In the genomic region with DNA sequence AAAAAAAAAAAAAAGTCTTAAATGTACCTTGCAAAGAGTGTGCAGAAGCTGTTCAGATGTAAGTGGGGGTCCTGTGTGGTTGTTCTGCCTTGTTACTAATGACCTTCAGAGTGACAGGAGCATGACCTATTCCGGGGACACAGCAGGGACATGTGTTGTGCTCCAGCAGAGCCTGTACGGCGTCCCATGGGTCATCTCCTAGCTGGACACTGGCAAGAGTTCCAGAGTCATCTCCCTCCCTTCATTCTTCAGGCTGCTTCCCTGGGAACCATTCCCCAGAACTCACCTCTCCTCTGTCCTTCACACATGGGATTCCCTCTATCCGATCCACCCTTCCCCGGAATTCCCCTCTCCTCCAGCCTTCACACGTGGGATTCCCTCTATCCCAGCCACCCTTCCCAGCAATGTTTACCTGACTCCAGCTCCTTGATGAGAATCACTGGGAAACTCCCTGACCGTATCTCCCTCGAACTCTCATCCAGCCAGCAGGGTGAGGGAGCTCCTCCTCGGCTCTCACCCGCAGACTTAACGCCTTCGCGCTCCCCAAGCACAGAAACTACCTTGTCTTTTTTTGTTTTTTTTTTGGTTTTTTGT, we compare ENCODE assay signal across 19 cellular contexts.
DNase-seq lines count a peak whose midpoint lies in the region; ATAC-seq and TF ChIP-seq lines count a peak whose summit lies in the region.
"Had no signal": no experiment of that assay in that cellular context is flagged by ENCODE, and none has a peak within 500 bp of the region (broad histone marks: within the 10 kb centered on the region; RNA-seq: fewer than 3 reads in every experiment).

No MANE protein-coding gene starts in this region.

- H3K27ac Mint-ChIP-seq in Caco-2 (ENCODE audit: unreplicated experiment): peak overlapping the region; percentile 42
- peak overlapping the region; percentile 82 for H3K27ac Mint-ChIP-seq in endodermal cell
- H3K27ac Mint-ChIP-seq: GM23338 had no signal

- H3K4me3 Mint-ChIP-seq in Caco-2 (ENCODE audit: unreplicated experiment) (no peak overlapping the region), endodermal cell (no peak overlapping the region)
- H3K4me3 Mint-ChIP-seq: CD4-positive, alpha-beta memory T cell; GM23338 had no signal

- no peak for DNase-seq in Caco-2
- no peak for DNase-seq in endodermal cell
- DNase-seq in NCI-H128 (lab: John Stamatoyannopoulos, UW; ENCODE audit: unreplicated experiment): no peak
- no peak for DNase-seq in GM20000 (ENCODE audit: low spot score)
- no peak for DNase-seq in globus pallidus (ENCODE audit: low spot score)
- DNase-seq: ACHN; activated gamma-delta T cell treated with Interleukin-2 at 50 U/mL for 16 hours; adrenal gland; CD4-positive, alpha-beta memory T cell; mucosa of descending colon; NCI-H1105 treated with DMSO at 0.1 percent for 48 hours; NCI-H69; occipital lobe; stimulated activated CD4-positive, alpha-beta T cell treated with anti-CD3 and anti-CD28 coated beads, Interleukin-1b, Interleukin-23, amount 100 ng/mL, for 48 hours; stimulated activated naive CD4-positive, alpha-beta T cell treated with Interleukin-2 at 50 U/mL for 16 hours had no signal

- H3K9me3 Mint-ChIP-seq in Caco-2 (ENCODE audit: unreplicated experiment) (peaks cover 11% of the 10 kb centered on the region), endodermal cell (no peaks in the 10 kb centered on the region)

- H3K9ac ChIP-seq in endodermal cell (ENCODE audit: extremely low read depth, low read length, poor library complexity, severe bottlenecking) (no peak overlapping the region), skeletal muscle tissue (ENCODE audit: low read depth in 1 of 3, low read length in 3 of 3) (peak overlapping the region in 2 of 3 donors; percentile 43 to 86)

- no TSS peak for BruUV-seq in Caco-2 (replicated peaks; lab: Mats Ljungman, UMichigan)

- H3K4me3 ChIP-seq in Caco-2 (ENCODE audit: low read depth, low read length) (no peak overlapping the region), endodermal cell (ENCODE audit: low read length) (no peak overlapping the region), muscle layer of duodenum (ENCODE audit: low read depth in 1 of 2, low read length in 2 of 2) (no peak overlapping the region), skeletal muscle tissue (ENCODE audit: low read length in 3 of 3) (no peak overlapping the region)
- H3K4me3 ChIP-seq: adrenal gland, GM23338, mucosa of descending colon had no signal

- H3K27me3 Mint-ChIP-seq in Caco-2 (ENCODE audit: insufficient read depth, unreplicated experiment) (no peaks in the 10 kb centered on the region), endodermal cell (ENCODE audit: insufficient read depth) (no peaks in the 10 kb centered on the region)

- POLR2A ChIA-PET in Caco-2 (lab: Charles Lee): no interaction called here

- no peaks in the 10 kb centered on the region; the same call in 1 of the 2 replicates for H3K9me3 ChIP-seq in Caco-2
- H3K9me3 ChIP-seq in endodermal cell (ENCODE audit: control insufficient read depth, low read length): no peaks in the 10 kb centered on the region
- H3K9me3 ChIP-seq in muscle layer of duodenum (ENCODE audit: control insufficient read depth in 1 of 2, low read length in 2 of 2): no peaks in the 10 kb centered on the region
- no peaks in the 10 kb centered on the region for H3K9me3 ChIP-seq in skeletal muscle tissue (ENCODE audit: control insufficient read depth in 3 of 3, low read length in 3 of 3)
- H3K9me3 ChIP-seq: adrenal gland, mucosa of descending colon had no signal

- H3K36me3 ChIP-seq in Caco-2 (ENCODE audit: control insufficient read depth, insufficient read depth, low read length): no peaks in the 10 kb centered on the region
- H3K36me3 ChIP-seq in endodermal cell (ENCODE audit: control insufficient read depth, insufficient read depth, low read length): peaks cover 73% of the 10 kb centered on the region
- no peaks in the 10 kb centered on the region for H3K36me3 ChIP-seq in muscle layer of duodenum (ENCODE audit: control insufficient read depth in 1 of 2, insufficient read depth in 2 of 2, low read length in 2 of 2)
- H3K36me3 ChIP-seq in skeletal muscle tissue (ENCODE audit: control insufficient read depth in 3 of 3, insufficient read depth in 3 of 3, low read length in 3 of 3): no peaks in the 10 kb centered on the region
- H3K36me3 ChIP-seq: adrenal gland had no signal

- ATAC-seq in GM18498 (IDR thresholded peaks at IDR 0.05; ENCODE audit: unreplicated experiment): no peak
- ATAC-seq: GM23338, mucosa of descending colon had no signal

- WGBS in endodermal cell (ENCODE audit: insufficient coverage in 1 of 2, insufficient read length in 1 of 2), 2 experiments: 89 to 94% methylated on average over 8 to 13 of the region's 13 CpGs

- H3K36me3 Mint-ChIP-seq in Caco-2 (ENCODE audit: insufficient read depth, unreplicated experiment): peaks cover 62% of the 10 kb centered on the region
- peaks cover 53% of the 10 kb centered on the region for H3K36me3 Mint-ChIP-seq in endodermal cell (ENCODE audit: low read depth)
- H3K36me3 Mint-ChIP-seq: CD4-positive, alpha-beta memory T cell had no signal

- no peaks in the 10 kb centered on the region for H3K27me3 ChIP-seq in Caco-2 (replicated peaks; ENCODE audit: control insufficient read depth, insufficient read depth, low read length)
- H3K27me3 ChIP-seq in endodermal cell (ENCODE audit: control insufficient read depth, insufficient read depth, low read length, poor library complexity, severe bottlenecking): no peaks in the 10 kb centered on the region
- no peaks in the 10 kb centered on the region for H3K27me3 ChIP-seq in muscle layer of duodenum (ENCODE audit: low read depth, low read length)
- H3K27me3 ChIP-seq in skeletal muscle tissue (ENCODE audit: control insufficient read depth in 3 of 3, insufficient read depth in 3 of 3, low read length in 3 of 3): no peaks in the 10 kb centered on the region
- H3K27me3 ChIP-seq: adrenal gland had no signal

- intact Hi-C loops in Caco-2 (cut with micrococcal nuclease; ENCODE audit: unreplicated experiment): no loop called here

- H3K4me1 ChIP-seq in Caco-2 (no peaks in the 10 kb centered on the region), endodermal cell (ENCODE audit: control insufficient read depth, insufficient read depth, low read length) (no peaks in the 10 kb centered on the region), muscle layer of duodenum (ENCODE audit: control insufficient read depth in 1 of 2, insufficient read depth in 2 of 2, low read length in 2 of 2) (peaks cover 0 to 23% of the 10 kb centered on the region in 2 donors), skeletal muscle tissue (ENCODE audit: control insufficient read depth in 3 of 3, insufficient read depth in 3 of 3, low read length in 3 of 3) (peaks cover 36 to 42% (median 39%) of the 10 kb centered on the region in 3 donors)

- CTCF ChIA-PET in Caco-2 (lab: Charles Lee): no interaction called here

- H3K4me1 Mint-ChIP-seq in Caco-2 (ENCODE audit: low read depth, unreplicated experiment) (peaks cover 7% of the 10 kb centered on the region), endodermal cell (peaks cover 14% of the 10 kb centered on the region)

- TF ChIP-seq CTCF in Caco-2 (IDR thresholded peaks at IDR 0.05; ENCODE audit: insufficient read depth in 1 of 2, low read depth in 1 of 2, low read length in 1 of 2, severe bottlenecking in 1 of 2, unreplicated experiment in 1 of 2) (no peak), endodermal cell (conservative IDR thresholded peaks at IDR 0.05) (no peak), GM20000 (IDR thresholded peaks at IDR 0.05; ENCODE audit: extremely low read depth, missing control alignments) (no peak)

- no peak overlapping the region for H3K27ac ChIP-seq in endodermal cell (ENCODE audit: low read depth, low read length)
- H3K27ac ChIP-seq in muscle layer of duodenum (ENCODE audit: low read length): peak overlapping the region; percentile 62
- H3K27ac ChIP-seq in skeletal muscle tissue (ENCODE audit: low read depth, low read length): peak overlapping the region; percentile 32
